Comparison of ENCODE assay signal across 8 cellular contexts in the genomic region with DNA sequence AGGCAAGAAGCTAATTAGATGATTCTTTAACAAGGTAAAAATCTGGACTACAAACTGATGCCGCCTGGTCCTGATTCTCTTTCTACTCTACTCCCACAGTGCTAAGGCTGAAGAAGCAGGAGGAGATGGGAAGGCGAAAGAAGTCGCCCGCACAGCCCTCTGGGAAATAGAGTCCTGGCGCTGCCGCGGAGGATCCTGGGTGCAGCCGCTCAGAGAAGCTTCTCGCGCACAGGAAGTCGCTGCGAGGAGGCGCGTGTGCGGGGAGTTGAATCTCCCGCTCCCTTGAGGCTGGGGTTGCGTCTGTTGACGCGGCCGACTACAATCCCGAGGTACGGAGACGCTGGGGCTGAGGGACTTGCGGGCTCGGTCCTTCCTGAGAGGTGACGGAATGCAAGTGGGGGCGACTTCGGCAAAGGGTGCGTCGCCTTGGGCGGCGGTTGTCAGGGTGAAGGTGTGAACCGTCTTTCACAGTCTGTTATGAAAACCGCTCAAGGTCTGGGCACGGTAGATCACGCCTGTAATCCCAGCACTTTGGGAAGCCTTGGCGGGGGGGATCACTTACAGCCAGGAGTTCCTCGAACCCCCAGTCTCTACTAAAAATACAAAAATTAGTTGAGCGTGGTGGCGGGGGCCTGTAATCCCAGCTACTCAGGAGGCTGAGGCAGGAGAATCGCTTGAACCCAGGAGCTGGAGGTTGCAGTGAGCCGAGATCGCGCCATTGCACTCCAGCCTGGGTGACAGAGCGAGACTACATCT. TPM values are rescaled to one million over a fixed set of nuclear protein-coding genes. Genes with fewer than 3 reads are reported as not detected.
DNase-seq lines count a peak whose midpoint lies in the region; ATAC-seq and TF ChIP-seq lines count a peak whose summit lies in the region.

TSS of gene ZNF473 (plus strand) at position 212 of the 756 bp plus-strand sequence. CDS start 5,078 bp downstream, outside the sequence.

- H3K4me3 ChIP-seq in iPS DF 6.9 (ENCODE audit: low read length): peak within 1 kb of the TSS; percentile 84
- H3K4me3 ChIP-seq in skeletal muscle satellite cell (ENCODE audit: low read length): peak within 1 kb of the TSS; percentile 90

- H3K27me3 ChIP-seq in iPS DF 6.9 (ENCODE audit: control insufficient read depth, insufficient read depth, low read length) (no peaks in the 10 kb centered on the region), skeletal muscle satellite cell (ENCODE audit: control insufficient read depth, insufficient read depth, low read length) (no peaks in the 10 kb centered on the region)

- no peaks in the 10 kb centered on the region for H3K4me1 ChIP-seq in iPS DF 6.9 (ENCODE audit: control insufficient read depth, insufficient read depth, low read length)
- H3K4me1 ChIP-seq in skeletal muscle satellite cell (ENCODE audit: control insufficient read depth, insufficient read depth, low read length): peaks cover 6% of the 10 kb centered on the region

- H3K27ac ChIP-seq in iPS DF 6.9 (ENCODE audit: low read length): no peak within 1 kb of the TSS

- peak; percentile 83 for TF ChIP-seq POLR2A in GM15510 (IDR thresholded peaks at IDR 0.05; ENCODE audit: borderline replicate concordance, extremely low read depth, insufficient read length)

- H3K4me2 ChIP-seq in skeletal muscle satellite cell (ENCODE audit: low read length): peak within 1 kb of the TSS; percentile 91

- DNase-seq in NCI-H1694 (lab: John Stamatoyannopoulos, UW): peak; percentile 97
- peak; percentile 94 for DNase-seq in T1000 (lab: John Stamatoyannopoulos, UW)
- DNase-seq in astrocyte of the hippocampus (ENCODE audit: low read depth, low spot score): peak; percentile 97
- peak; percentile 70 for DNase-seq in iPS DF 6.9 (ENCODE audit: low read depth, low spot score)
- no peak for DNase-seq in foreskin melanocyte

- peak within 1 kb of the TSS; percentile 90 for H3K9ac ChIP-seq in skeletal muscle satellite cell (ENCODE audit: low read depth, low read length)

- no CpG with 5 or more reads among the region's 45 CpGs for whole genome bisulfite sequencing in iPS DF 6.9 (ENCODE audit: insufficient coverage, insufficient read length)

- H3K9me3 ChIP-seq in iPS DF 6.9 (ENCODE audit: control insufficient read depth, insufficient read depth, low read length) (no peaks in the 10 kb centered on the region), skeletal muscle satellite cell (replicated peaks; ENCODE audit: low read length) (no peaks in the 10 kb centered on the region)

- peak; percentile 70 for ATAC-seq in HG02759 (IDR thresholded peaks at IDR 0.05; ENCODE audit: unreplicated experiment)

- H3K36me3 ChIP-seq in iPS DF 6.9 (ENCODE audit: control insufficient read depth, insufficient read depth, low read length) (peaks cover 4% of the 10 kb centered on the region; the same call in 1 of the 2 replicates), skeletal muscle satellite cell (ENCODE audit: insufficient read depth, low read length) (peaks cover 8% of the 10 kb centered on the region)

RNA-seq across cellular contexts. Expression of gene ZNF473, which starts in this region (rescaled TPM):
- total RNA-seq in skeletal muscle satellite cell (2012; rRNA removed): 10.1 and 13.3 TPM in 2 replicates
